ENCODE assay signal across 29 cellular contexts in genomic region chr5:36571643-36572042, GRCh38. TPM values are rescaled to one million over a fixed set of nuclear protein-coding genes. Genes with fewer than 3 reads are reported as not detected.
"Had no signal": no experiment of that assay in that cellular context is flagged by ENCODE, and none has a peak within 500 bp of the region (broad histone marks: within the 10 kb centered on the region; RNA-seq: fewer than 3 reads in every experiment).

No MANE protein-coding gene starts in this region.

- FAIRE-seq: pancreas, small intestine had no signal

- H3K36me3 ChIP-seq: neutrophil, pancreas, prostate gland, right atrium auricular region, right lobe of liver, sigmoid colon, suprapubic skin, tibial artery, transverse colon, upper lobe of left lung, vagina had no signal

- H3K27me3 ChIP-seq: neutrophil, pancreas, right atrium auricular region, right lobe of liver, sigmoid colon, suprapubic skin, testis, tibial artery, transverse colon, upper lobe of left lung, vagina had no signal

- DNase-seq: naive thymus-derived CD8-positive, alpha-beta T cell; nephron progenitor cell; nucleus accumbens; pancreas; retina; right lobe of liver; sigmoid colon; small intestine; stimulated activated CD4-positive, alpha-beta T cell treated with anti-CD3 and anti-CD28 coated beads, Interleukin-12 subunit alpha, Interleukin-12 subunit beta, amount 100 ng/mL, for 4 hours; stimulated activated CD4-positive, alpha-beta T cell treated with anti-CD3 and anti-CD28 coated beads, Interleukin-1b, Interleukin-23, amount 100 ng/mL, for 48 hours; stimulated activated CD4-positive, alpha-beta T cell treated with anti-CD3 and anti-CD28 coated beads, Interleukin-4, amount 100 ng/mL, for 1 hour; stimulated activated CD4-positive, alpha-beta T cell treated with anti-CD3 and anti-CD28 coated beads, Interleukin-4, amount 100 ng/mL, for 4 hours; stimulated activated CD8-positive, alpha-beta memory T cell treated with anti-CD3 and anti-CD28 coated beads, Interleukin-4, amount 100 ng/mL, for 48 hours; stimulated activated naive CD4-positive, alpha-beta T cell; stimulated activated naive CD8-positive, alpha-beta T cell treated with anti-CD3 and anti-CD28 coated beads, Interleukin-15, amount 100 ng/mL, for 72 hours; stimulated activated naive CD8-positive, alpha-beta T cell treated with anti-CD3 and anti-CD28 coated beads, Interleukin-15, Interleukin-2, amounts not matched to agents 100 U/mL and 50 U/mL, for 24 hours; substantia nigra; testis; tibial artery; transverse colon; upper lobe of left lung had no signal

- H3K27ac ChIP-seq: neutrophil, pancreas, prostate gland, right lobe of liver, sigmoid colon, suprapubic skin, testis, tibial artery, transverse colon, upper lobe of left lung, vagina had no signal

- ATAC-seq: naive thymus-derived CD8-positive, alpha-beta T cell; natural killer cell treated with Interleukin-12 subunit alpha and Interleukin-12 subunit beta and Interleukin-15 and Interleukin-18, amount 100 ng/mL, for 72 hours; pancreas; right lobe of liver; stimulated activated memory B cell treated with anti-CD40 and anti-IgM and Interleukin-4, amounts not matched to agents 10 μg/mL and 1 μg/mL and 100 μg/mL, for 72 hours; stimulated activated naive CD8-positive, alpha-beta T cell treated with anti-CD3 and anti-CD28 coated beads, Interleukin-15, amount 100 ng/mL, for 72 hours; stimulated activated naive CD8-positive, alpha-beta T cell treated with anti-CD3 and anti-CD28 coated beads, Interleukin-15, Interleukin-2, amounts not matched to agents 100 U/mL and 50 U/mL, for 24 hours had no signal

- H3K9me3 ChIP-seq: neutrophil, pancreas, prostate gland, right atrium auricular region, right lobe of liver, sigmoid colon, suprapubic skin, testis, tibial artery, transverse colon, upper lobe of left lung, vagina had no signal

- H3K4me1 ChIP-seq: pancreas, prostate gland, right lobe of liver, sigmoid colon, transverse colon, upper lobe of left lung had no signal

- H3K4me3 ChIP-seq: pancreas, prostate gland, right atrium auricular region, right lobe of liver, sigmoid colon, suprapubic skin, testis, tibial artery, transverse colon, upper lobe of left lung, vagina had no signal

RNA-seq across cellular contexts. Expression of gene SLC1A3, which starts 34.8 kb away (rescaled TPM):
- total RNA-seq: naive thymus-derived CD8-positive, alpha-beta T cell; pulmonary artery endothelial cell had no signal
- polyA plus RNA-seq: naive thymus-derived CD8-positive, alpha-beta T cell had no signal
